ENCODE assay signal across 10 cellular contexts in the genomic region with DNA sequence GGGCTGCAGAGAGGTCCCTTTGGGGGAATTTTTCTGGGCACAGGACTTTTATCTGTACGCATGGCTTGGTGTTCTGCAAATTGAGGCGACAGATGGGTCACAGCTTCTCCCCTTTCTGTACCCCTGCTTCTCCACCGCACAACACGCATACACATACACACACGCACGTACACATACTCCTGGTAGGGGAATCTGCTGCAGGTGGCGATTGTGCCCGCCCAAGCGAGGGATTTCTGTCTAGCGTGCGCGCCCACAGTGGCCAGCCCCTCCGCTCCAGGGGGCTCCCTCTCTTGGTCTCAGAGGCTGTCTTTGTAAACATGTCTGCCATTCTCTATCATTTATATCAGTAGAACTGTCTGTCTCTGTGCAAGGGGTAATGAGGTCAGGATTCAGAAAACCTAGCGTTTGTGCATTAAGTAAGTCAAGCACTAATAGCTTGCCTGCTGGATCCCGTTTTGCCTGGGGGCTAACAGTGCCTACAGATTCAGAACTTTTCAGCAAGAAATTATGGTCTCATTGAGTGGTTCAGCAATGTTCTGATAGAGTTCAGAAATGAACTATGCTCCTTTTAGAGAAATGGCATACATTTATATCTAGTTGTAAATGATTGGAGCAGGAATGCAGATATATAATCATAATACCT. TPM values are rescaled to one million over a fixed set of nuclear protein-coding genes. Genes with fewer than 3 reads are reported as not detected.
DNase-seq lines count a peak whose midpoint lies in the region; ATAC-seq and TF ChIP-seq lines count a peak whose summit lies in the region.
"Had no signal": no experiment of that assay in that cellular context is flagged by ENCODE, and none has a peak within 500 bp of the region (broad histone marks: within the 10 kb centered on the region; RNA-seq: fewer than 3 reads in every experiment).

No MANE protein-coding gene starts in this region.

- no peaks in the 10 kb centered on the region for H3K79me1 ChIP-seq in IMR-90 (ENCODE audit: low read depth in 1 of 2, low read length in 2 of 2)

- BruUV-seq in IMR-90 (replicated peaks; lab: Mats Ljungman, UMichigan), result no TSS peak

- H4K8ac ChIP-seq in IMR-90 (ENCODE audit: low read depth in 2 of 2, low read length in 2 of 2), result no peak overlapping the region

- no peak overlapping the region for H3K14ac ChIP-seq in IMR-90 (replicated peaks; ENCODE audit: low read depth, low read length)

- H3K4me1 ChIP-seq in IMR-90 (ENCODE audit: control insufficient read depth, insufficient read depth, low read length) (no peaks in the 10 kb centered on the region; the same call in 1 of the 2 replicates), subcutaneous abdominal adipose tissue (ENCODE audit: control insufficient read depth in 5 of 5, insufficient read depth in 5 of 5, low read length in 5 of 5) (peaks cover 2 to 27% (median 26%) of the 10 kb centered on the region in 5 donors)

- no peaks in the 10 kb centered on the region for H3K9me1 ChIP-seq in IMR-90 (ENCODE audit: insufficient read depth, low read length)

- TF ChIP-seq POLR2A in IMR-90 (IDR thresholded peaks at IDR 0.05; ENCODE audit: low read depth, low read length), result no peak

- no peak overlapping the region for H4K91ac ChIP-seq in IMR-90 (ENCODE audit: insufficient read depth, low read depth, low read length)

- no peak for TF ChIP-seq RAD21 in IMR-90 (IDR thresholded peaks at IDR 0.05; ENCODE audit: low read length)

- ATAC-seq in IMR-90 (ENCODE audit: low read depth) (no peak), GM19395 (IDR thresholded peaks at IDR 0.05; ENCODE audit: unreplicated experiment) (no peak)
- no peak for ATAC-seq in CD4-positive, alpha-beta T cell (ENCODE audit: poor library complexity)

- POLR2A ChIA-PET in IMR-90 (lab: Charles Lee; ENCODE audit: unreplicated experiment), result no interaction called here
- POLR2A ChIA-PET in CD4-positive, alpha-beta T cell (lab: Charles Lee), result no interaction called here

- H4K5ac ChIP-seq in IMR-90 (ENCODE audit: low read depth, low read length), result no peak overlapping the region

- no peak overlapping the region for H3K4me3 Mint-ChIP-seq in CD4-positive, alpha-beta T cell

- H3K18ac ChIP-seq in IMR-90 (ENCODE audit: low read depth, low read length), result no peak overlapping the region

- TF ChIP-seq CTCF in IMR-90 (conservative IDR thresholded peaks at IDR 0.05; ENCODE audit: low read depth, low read length), result no peak
- TF ChIP-seq CTCF in brain microvascular endothelial cell (IDR thresholded peaks at IDR 0.05; ENCODE audit: low read depth, low read length, missing control alignments), result no peak
- TF ChIP-seq CTCF in CD4-positive, alpha-beta T cell (IDR thresholded peaks at IDR 0.05), result no peak

- no peak overlapping the region for H3K23ac ChIP-seq in IMR-90 (ENCODE audit: low read depth, low read length)

- intact Hi-C loops in IMR-90 (cut with micrococcal nuclease), result no loop called here
- intact Hi-C loops in CD4-positive, alpha-beta T cell (cut with DNase I, micrococcal nuclease), result no loop called here

- H3K36me3 ChIP-seq in IMR-90 (ENCODE audit: control insufficient read depth, insufficient read depth, low read length), result no peaks in the 10 kb centered on the region
- H3K36me3 ChIP-seq in brain microvascular endothelial cell (replicated peaks), result no peaks in the 10 kb centered on the region
- no peaks in the 10 kb centered on the region for H3K36me3 ChIP-seq in subcutaneous abdominal adipose tissue (ENCODE audit: control insufficient read depth in 5 of 5, insufficient read depth in 5 of 5, low read length in 5 of 5)

- no peak overlapping the region for H3K27ac Mint-ChIP-seq in CD4-positive, alpha-beta T cell

- peaks cover 50% of the 10 kb centered on the region for H3K27me3 Mint-ChIP-seq in CD4-positive, alpha-beta T cell

- peak overlapping the region; percentile 68 for H3K4me2 ChIP-seq in IMR-90 (ENCODE audit: low read depth, low read length)

- H3K9me3 ChIP-seq in IMR-90 (ENCODE audit: control insufficient read depth, insufficient read depth, low read length) (no peaks in the 10 kb centered on the region), subcutaneous abdominal adipose tissue (ENCODE audit: control insufficient read depth in 5 of 5, low read length in 5 of 5) (no peaks in the 10 kb centered on the region)
- no peaks in the 10 kb centered on the region for H3K9me3 ChIP-seq in CD4-positive, alpha-beta T cell (ENCODE audit: control insufficient read depth, low read length)

- peaks cover 40% of the 10 kb centered on the region for H3K27me3 ChIP-seq in IMR-90 (ENCODE audit: control insufficient read depth, insufficient read depth, low read length)
- H3K27me3 ChIP-seq in brain microvascular endothelial cell (replicated peaks), result peaks cover 40% of the 10 kb centered on the region
- peaks cover 17 to 39% (median 21%) of the 10 kb centered on the region in 5 donors for H3K27me3 ChIP-seq in subcutaneous abdominal adipose tissue (ENCODE audit: control insufficient read depth in 5 of 5, insufficient read depth in 4 of 5, low read length in 5 of 5)
- peaks cover 37% of the 10 kb centered on the region for H3K27me3 ChIP-seq in CD4-positive, alpha-beta T cell (ENCODE audit: control insufficient read depth, insufficient read depth, low read length)

- no peak overlapping the region for H3K56ac ChIP-seq in IMR-90 (ENCODE audit: extremely low read depth, insufficient read depth, low read length)

- no peak overlapping the region for H2AK5ac ChIP-seq in IMR-90 (ENCODE audit: low read depth, low read length)

- no peaks in the 10 kb centered on the region for H3K36me3 Mint-ChIP-seq in CD4-positive, alpha-beta T cell (ENCODE audit: low read depth)

- H3K4me3 ChIP-seq in IMR-90 (ENCODE audit: insufficient read depth, low read depth, low read length) (peak overlapping the region; percentile 5), brain microvascular endothelial cell (ENCODE audit: low read depth, low read length) (peak overlapping the region; percentile 58), subcutaneous abdominal adipose tissue (ENCODE audit: low read depth in 1 of 5, low read length in 5 of 5) (peak overlapping the region; percentile 38 to 66 (median 50))

- no peaks in the 10 kb centered on the region for H3K4me1 Mint-ChIP-seq in CD4-positive, alpha-beta T cell (ENCODE audit: low read depth)

- in situ Hi-C loops in IMR-90 (cut with MboI; ENCODE audit: low sequenced_read_pairs), result no loop called here
- in situ Hi-C loops in brain microvascular endothelial cell (cut with HindIII; ENCODE audit: low pct_ligation_motif_present, low sequenced_read_pairs), result no loop called here

- H3K27ac ChIP-seq in IMR-90 (ENCODE audit: insufficient read depth, low read length), result no peak overlapping the region
- no peak overlapping the region for H3K27ac ChIP-seq in brain microvascular endothelial cell
- no peak overlapping the region for H3K27ac ChIP-seq in subcutaneous abdominal adipose tissue (ENCODE audit: low read depth, low read length)
- no peak overlapping the region for H3K27ac ChIP-seq in CD4-positive, alpha-beta T cell (ENCODE audit: low read depth, low read length)

- no peaks in the 10 kb centered on the region for H4K20me1 ChIP-seq in IMR-90 (ENCODE audit: insufficient read depth, low read length)

- no CpG with 5 or more reads among the region's 15 CpGs for WGBS in IMR-90 (ENCODE audit: extremely low coverage in 2 of 2, insufficient read length in 1 of 2), 2 experiments

- no peak overlapping the region for H3K4ac ChIP-seq in IMR-90 (ENCODE audit: low read depth, low read length)

- CTCF ChIA-PET in IMR-90 (lab: Yijun Ruan, JAX), result no interaction called here
- CTCF ChIA-PET in CD4-positive, alpha-beta T cell (lab: Charles Lee), result no interaction called here

- no peak overlapping the region for H2BK5ac ChIP-seq in IMR-90 (ENCODE audit: low read depth, low read length, poor library complexity, severe bottlenecking)

- H3K9ac ChIP-seq in IMR-90 (ENCODE audit: low read depth, low read length) (no peak overlapping the region), subcutaneous abdominal adipose tissue (ENCODE audit: low read length in 5 of 5) (peak overlapping the region in 1 of 5 donors; percentile 8)

- dilution Hi-C loops in IMR-90 (cut with HindIII; ENCODE audit: low sequenced_read_pairs, unreplicated experiment), result no loop called here

- H3K9me3 Mint-ChIP-seq in CD4-positive, alpha-beta T cell, result no peaks in the 10 kb centered on the region

- no peak overlapping the region for H2BK120ac ChIP-seq in IMR-90 (ENCODE audit: low read depth, low read length)

- peak overlapping the region; percentile 10 for H2AK9ac ChIP-seq in IMR-90 (replicated peaks; ENCODE audit: low read depth, low read length, poor library complexity)

- peak overlapping the region; percentile 84 for H2AFZ ChIP-seq in IMR-90 (replicated peaks; ENCODE audit: low read length, poor library complexity)

- H2BK20ac ChIP-seq in IMR-90 (ENCODE audit: low read depth, low read length), result no peak overlapping the region

- no peak overlapping the region for H2BK15ac ChIP-seq in IMR-90 (ENCODE audit: low read depth, low read length)

- DNase-seq in IMR-90 (no peak), brain microvascular endothelial cell (no peak), inferior parietal cortex (ENCODE audit: extremely low spot score) (peak; percentile 52), NOMO-1 treated with DMSO at 0.1 percent for 48 hours (lab: John Stamatoyannopoulos, UW; ENCODE audit: unreplicated experiment) (no peak), NK-92 (lab: John Stamatoyannopoulos, UW; ENCODE audit: unreplicated experiment) (no peak)
- DNase-seq in CD4-positive, alpha-beta T cell, result no peak
- DNase-seq: activated CD4-positive, alpha-beta T cell treated with anti-CD3 and anti-CD28 coated beads for 4 hours had no signal

TF ChIP-seq in IMR-90, 13 proteins besides CTCF, POLR2A, EP300 and RAD21 (continues in another document):
- no peak for TF ChIP-seq CHD1 (IDR thresholded peaks at IDR 0.05; ENCODE audit: low read depth, low read length)
- no peak for TF ChIP-seq FOS (IDR thresholded peaks at IDR 0.05; ENCODE audit: low read depth, low read length)
- no peak for TF ChIP-seq RCOR1 (IDR thresholded peaks at IDR 0.05; ENCODE audit: insufficient replicate concordance, low read length)
- TF ChIP-seq MAFK (IDR thresholded peaks at IDR 0.05; ENCODE audit: low read depth, low read length), result no peak
- no peak for TF ChIP-seq RFX5 (IDR thresholded peaks at IDR 0.05; ENCODE audit: low read depth, low read length)
- TF ChIP-seq, protein P1, sequence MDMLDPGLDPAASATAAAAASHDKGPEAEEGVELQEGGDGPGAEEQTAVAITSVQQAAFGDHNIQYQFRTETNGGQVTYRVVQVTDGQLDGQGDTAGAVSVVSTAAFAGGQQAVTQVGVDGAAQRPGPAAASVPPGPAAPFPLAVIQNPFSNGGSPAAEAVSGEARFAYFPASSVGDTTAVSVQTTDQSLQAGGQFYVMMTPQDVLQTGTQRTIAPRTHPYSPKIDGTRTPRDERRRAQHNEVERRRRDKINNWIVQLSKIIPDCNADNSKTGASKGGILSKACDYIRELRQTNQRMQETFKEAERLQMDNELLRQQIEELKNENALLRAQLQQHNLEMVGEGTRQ (IDR thresholded peaks at IDR 0.05; ENCODE audit: low read depth, low read length), result no peak
- no peak for TF ChIP-seq MAZ (IDR thresholded peaks at IDR 0.05; ENCODE audit: borderline replicate concordance, low read depth, low read length)

RNA-seq across cellular contexts. Expression of a gene that starts 2.2 kb away (rescaled TPM):
- under 0.01 TPM in 1 of 2 replicates, not detected in the other for total RNA-seq in IMR-90 (2012; rRNA removed)
- not detected in 2 replicates for polyA plus RNA-seq in IMR-90 (2012; rRNA removed)
- not detected in 2 replicates for polyA plus RNA-seq in IMR-90 (2012; cell fraction: cytosol; rRNA removed)
- polyA plus RNA-seq in IMR-90 (2012; cell fraction: nucleus; rRNA removed; ENCODE audit: low replicate concordance), result not detected in 2 replicates
- total RNA-seq in CD4-positive, alpha-beta T cell, result not detected
- total RNA-seq: glomerular endothelial cell had no signal

Comparison
In these comparisons a context has a peak if more than half of its experiments do, and no peak if none do; other contexts are left out.
1. H3K4me3 ChIP-seq: peak in every context shown above with its lines; median percentile 58 in brain microvascular endothelial cell; 50 in subcutaneous abdominal adipose tissue; 5 in IMR-90.